In genomic region chr1:169764919-169765318, GRCh38 we compare ENCODE assay signal across 2 cellular contexts.
TF ChIP-seq lines count a peak whose summit lies in the region.

No MANE protein-coding gene starts in this region.

TF ChIP-seq in IMR-90, 13 proteins besides CTCF, POLR2A, EP300 and RAD21:
- no peak for TF ChIP-seq CHD1 (IDR thresholded peaks at IDR 0.05; ENCODE audit: low read depth, low read length)
- no peak for TF ChIP-seq MXI1 (IDR thresholded peaks at IDR 0.05; ENCODE audit: borderline replicate concordance, low read depth, low read length)
- no peak for TF ChIP-seq ELK1 (IDR thresholded peaks at IDR 0.05; ENCODE audit: borderline replicate concordance, low read depth, low read length)
- TF ChIP-seq MAFK (IDR thresholded peaks at IDR 0.05; ENCODE audit: low read depth, low read length): peak; percentile 29; the same call in 1 of the 2 replicates
- no peak for TF ChIP-seq USF2 (IDR thresholded peaks at IDR 0.05; ENCODE audit: low read depth, low read length)

TF ChIP-seq in HepG2, 621 proteins besides CTCF, POLR2A, EP300 and RAD21:
- TF ChIP-seq ZBTB26 (CRISPR knock-in tag; IDR thresholded peaks at IDR 0.05; ENCODE audit: borderline replicate concordance) (no peak), MAFK (conservative IDR thresholded peaks at IDR 0.05 in 1 of 2, IDR thresholded peaks at IDR 0.05 in 1 of 2; ENCODE audit: low read length in 2 of 2) (peak; percentile 49 to 71), MEF2D (CRISPR knock-in tag; IDR thresholded peaks at IDR 0.05) (no peak), MAFF (IDR thresholded peaks at IDR 0.05; ENCODE audit: low read depth, low read length) (peak; percentile 57; the same call in 1 of the 2 replicates), PCBP1 (IDR thresholded peaks at IDR 0.05; ENCODE audit: borderline replicate concordance, low read depth, low read length) (no peak), ZNF136 (CRISPR knock-in tag; IDR thresholded peaks at IDR 0.05; ENCODE audit: low read depth) (no peak), HIVEP1 (CRISPR knock-in tag; IDR thresholded peaks at IDR 0.05) (no peak), FIP1L1 (IDR thresholded peaks at IDR 0.05; ENCODE audit: borderline replicate concordance, insufficient read depth, low read depth, low read length) (no peak)
TF ChIP-seq in HepG2: peak in this region for 2.
